Comparison of ENCODE assay signal across 10 cellular contexts in genomic region chr20:38893056-38893455, GRCh38. TPM values are rescaled to one million over a fixed set of nuclear protein-coding genes. Genes with fewer than 3 reads are reported as not detected.
DNase-seq lines count a peak whose midpoint lies in the region; ATAC-seq and FAIRE-seq lines count a peak whose summit lies in the region.
"Had no signal": no experiment of that assay in that cellular context is flagged by ENCODE, and none has a peak within 500 bp of the region (broad histone marks: within the 10 kb centered on the region; RNA-seq: fewer than 3 reads in every experiment).

No MANE protein-coding gene starts in this region.

- 21 to 28% (median 24%) methylated on average over 4 of the region's 4 CpGs for WGBS in small intestine, 3 donors

- no peak overlapping the region for H3K4me3 ChIP-seq in small intestine (ENCODE audit: low read depth in 1 of 2, low read length in 2 of 2)
- H3K4me3 ChIP-seq: K562, lung had no signal

- H3K4me1 ChIP-seq in small intestine (ENCODE audit: control insufficient read depth in 2 of 2, insufficient read depth in 1 of 2, low read depth in 1 of 2, low read length in 1 of 2) = no peaks in the 10 kb centered on the region

- H3K4me3 Mint-ChIP-seq in activated CD4-positive, alpha-beta T cell treated with anti-CD3 and anti-CD28 coated beads, Interleukin-2, amount 10 ng/mL, durations not matched to agents 7 days and 5 days = peak overlapping the region; percentile 2

- ATAC-seq in HG02981 (IDR thresholded peaks at IDR 0.05; ENCODE audit: unreplicated experiment) = no peak

- no peaks in the 10 kb centered on the region for H3K36me3 ChIP-seq in small intestine (ENCODE audit: control insufficient read depth in 2 of 2, insufficient read depth in 2 of 2, low read length in 2 of 2)

- no peak for FAIRE-seq in small intestine (lab: Jason Lieb, UNC)
- FAIRE-seq: K562 had no signal

- CTCF ChIA-PET in activated CD4-positive, alpha-beta T cell treated with anti-CD3 and anti-CD28 coated beads, Interleukin-2, amount 10 ng/mL, durations not matched to agents 7 days and 5 days (lab: Charles Lee) = interaction anchor here (0.8 to 4.6 kb wide), 13 partner anchors 11 to 161 kb away, joined by 3 to 36 read pairs (median 4); partner anchors contain the start of genes DHX35 and PPP1R16B

- peaks cover 30% of the 10 kb centered on the region for H3K36me3 Mint-ChIP-seq in activated CD4-positive, alpha-beta T cell treated with anti-CD3 and anti-CD28 coated beads, Interleukin-2, amount 10 ng/mL, durations not matched to agents 7 days and 5 days (ENCODE audit: low read depth)

- H3K27ac Mint-ChIP-seq in activated CD4-positive, alpha-beta T cell treated with anti-CD3 and anti-CD28 coated beads, Interleukin-2, amount 10 ng/mL, durations not matched to agents 7 days and 5 days = peak overlapping the region; percentile 76

- no peaks in the 10 kb centered on the region for H3K9me3 Mint-ChIP-seq in activated CD4-positive, alpha-beta T cell treated with anti-CD3 and anti-CD28 coated beads, Interleukin-2, amount 10 ng/mL, durations not matched to agents 7 days and 5 days

- no peaks in the 10 kb centered on the region for H3K27me3 Mint-ChIP-seq in activated CD4-positive, alpha-beta T cell treated with anti-CD3 and anti-CD28 coated beads, Interleukin-2, amount 10 ng/mL, durations not matched to agents 7 days and 5 days

- no peaks in the 10 kb centered on the region for H3K27me3 ChIP-seq in small intestine (ENCODE audit: control insufficient read depth in 2 of 2, insufficient read depth in 2 of 2, low read length in 2 of 2)

- peak overlapping the region; percentile 89 for H3K27ac ChIP-seq in angular gyrus (ENCODE audit: low read depth, low read length)
- peak overlapping the region; percentile 0 to 40 for H3K27ac ChIP-seq in small intestine (ENCODE audit: low read depth in 1 of 2, low read length in 1 of 2)

- peaks cover 50% of the 10 kb centered on the region for H3K4me1 Mint-ChIP-seq in activated CD4-positive, alpha-beta T cell treated with anti-CD3 and anti-CD28 coated beads, Interleukin-2, amount 10 ng/mL, durations not matched to agents 7 days and 5 days

- no peaks in the 10 kb centered on the region for H3K9me3 ChIP-seq in small intestine (ENCODE audit: control insufficient read depth, low read depth)

- POLR2A ChIA-PET in activated CD4-positive, alpha-beta T cell treated with anti-CD3 and anti-CD28 coated beads, Interleukin-2, amount 10 ng/mL, durations not matched to agents 7 days and 5 days (lab: Charles Lee) = no interaction called here

- no peak for DNase-seq in activated CD4-positive, alpha-beta T cell treated with anti-CD3 and anti-CD28 coated beads, Interleukin-2, amount 10 ng/mL, durations not matched to agents 7 days and 5 days
- DNase-seq in activated CD4-positive, alpha-beta T cell treated with anti-CD3 and anti-CD28 coated beads, Interleukin-2, amount 50 U/mL, for 48 hours = no peak
- DNase-seq in MV-4-11 (lab: John Stamatoyannopoulos, UW) = peak; percentile 56
- DNase-seq in small intestine = no peak
- DNase-seq in NCI-H1092 treated with DMSO at 0.1 percent for 48 hours (lab: John Stamatoyannopoulos, UW) = no peak
- no peak for DNase-seq in NCI-H1048 (lab: John Stamatoyannopoulos, UW)

RNA-seq across cellular contexts. Expression of gene FAM83D, which starts 33.2 kb away (rescaled TPM):
- total RNA-seq in activated CD4-positive, alpha-beta T cell treated with anti-CD3 and anti-CD28 coated beads, Interleukin-2, amount 10 ng/mL, durations not matched to agents 7 days and 5 days = 10 to 100 TPM; 22.5 to 22.6 TPM
- 10 to 100 TPM in 1 of 3 donors, 1 to 10 TPM in 2; 1.1 to 11.6 (median 2.5) TPM for polyA plus RNA-seq in small intestine
